In genomic region chr22:36344106-36344827, GRCh38 we compare ENCODE assay signal across 9 cellular contexts. TPM values are rescaled to one million over a fixed set of nuclear protein-coding genes. Genes with fewer than 3 reads are reported as not detected.
DNase-seq lines count a peak whose midpoint lies in the region; ATAC-seq, FAIRE-seq and TF ChIP-seq lines count a peak whose summit lies in the region.
"Had no signal": no experiment of that assay in that cellular context is flagged by ENCODE, and none has a peak within 500 bp of the region (broad histone marks: within the 10 kb centered on the region; RNA-seq: fewer than 3 reads in every experiment).

No MANE protein-coding gene starts in this region.

- no peak overlapping the region; the same call in 1 of the 2 replicates for H2BK15ac ChIP-seq in H9 (ENCODE audit: low read depth, low read length)

- H3K4me2 ChIP-seq in H9 (ENCODE audit: insufficient read depth, insufficient read length, low read length) (no peak overlapping the region), keratinocyte (ENCODE audit: control insufficient read depth, extremely low read depth, insufficient read depth, low read depth, low read length) (peak overlapping the region; percentile 19), OCI-LY7 (ENCODE audit: low read length) (no peak overlapping the region)

- no peak overlapping the region; a peak in 1 of 5 replicates for H3K4me3 Mint-ChIP-seq in H9
- H3K4me3 Mint-ChIP-seq in activated T-helper 2 cell treated with anti-CD3 and anti-CD28 coated beads, Interferon-gamma antibody, Interleukin-2, Interleukin-4, amounts not matched to agents 10 μg/mL and 5 μg/mL and 100 μg/mL, durations not matched to agents 14 hours and 24 hours and 36 hours (ENCODE audit: low read depth): peak overlapping the region; percentile 72

- no peak overlapping the region for H3K4me3 ChIP-seq in keratinocyte (ENCODE audit: control insufficient read depth in 2 of 3, extremely low read depth in 1 of 3, insufficient read depth in 2 of 3, low read depth in 1 of 3, low read length in 3 of 3)
- no peak overlapping the region for H3K4me3 ChIP-seq in OCI-LY7 (ENCODE audit: low read depth, low read length, poor library complexity, severe bottlenecking)

- peaks cover 21 to 33% of the 10 kb centered on the region in 2 experiments for H3K4me1 Mint-ChIP-seq in H9
- H3K4me1 Mint-ChIP-seq in activated T-helper 2 cell treated with anti-CD3 and anti-CD28 coated beads, Interferon-gamma antibody, Interleukin-2, Interleukin-4, amounts not matched to agents 10 μg/mL and 5 μg/mL and 100 μg/mL, durations not matched to agents 14 hours and 24 hours and 36 hours (ENCODE audit: low read depth): peaks cover 65% of the 10 kb centered on the region

- peaks cover 5% of the 10 kb centered on the region for H3K79me1 ChIP-seq in H9 (ENCODE audit: insufficient read depth, low read depth, low read length, poor library complexity, severe bottlenecking)

- no peaks in the 10 kb centered on the region for H3K9me3 Mint-ChIP-seq in H9
- H3K9me3 Mint-ChIP-seq in activated T-helper 2 cell treated with anti-CD3 and anti-CD28 coated beads, Interferon-gamma antibody, Interleukin-2, Interleukin-4, amounts not matched to agents 10 μg/mL and 5 μg/mL and 100 μg/mL, durations not matched to agents 14 hours and 24 hours and 36 hours: no peaks in the 10 kb centered on the region

- H3K27me3 ChIP-seq in H9 (ENCODE audit: insufficient read depth, low read length) (no peaks in the 10 kb centered on the region), keratinocyte (ENCODE audit: control insufficient read depth, extremely low read depth, insufficient read depth, low read length) (no peaks in the 10 kb centered on the region)

- H3K4me1 ChIP-seq in H9 (ENCODE audit: insufficient read depth, low read length): no peaks in the 10 kb centered on the region; the same call in 1 of the 2 replicates
- peaks cover 46% of the 10 kb centered on the region for H3K4me1 ChIP-seq in keratinocyte (ENCODE audit: control insufficient read depth, extremely low read depth, insufficient read depth, low read length)
- no peaks in the 10 kb centered on the region for H3K4me1 ChIP-seq in OCI-LY7 (ENCODE audit: insufficient read depth, low read length, poor library complexity, severe bottlenecking)

- H3K36me3 Mint-ChIP-seq in H9 (ENCODE audit: insufficient read depth in 1 of 3, low read depth in 3 of 3): peaks cover 40 to 80% (median 49%) of the 10 kb centered on the region in 3 experiments
- peaks cover 78% of the 10 kb centered on the region for H3K36me3 Mint-ChIP-seq in activated T-helper 2 cell treated with anti-CD3 and anti-CD28 coated beads, Interferon-gamma antibody, Interleukin-2, Interleukin-4, amounts not matched to agents 10 μg/mL and 5 μg/mL and 100 μg/mL, durations not matched to agents 14 hours and 24 hours and 36 hours (ENCODE audit: low read depth)

- H3K27ac ChIP-seq in H9 (ENCODE audit: insufficient read length, low read depth, low read length) (no peak overlapping the region), keratinocyte (ENCODE audit: control insufficient read depth, insufficient read depth, low read length) (peak overlapping the region; percentile 33), OCI-LY7 (ENCODE audit: low read depth, low read length, poor library complexity, severe bottlenecking) (no peak overlapping the region)

- H2BK120ac ChIP-seq in H9 (ENCODE audit: low read depth, low read length, poor library complexity, severe bottlenecking): no peak overlapping the region

- no peak overlapping the region for H3K14ac ChIP-seq in H9 (ENCODE audit: insufficient read depth, low read length)

- CTCF ChIA-PET in OCI-LY7 (lab: Charles Lee; ENCODE audit: unreplicated experiment): no interaction called here

- no peaks in the 10 kb centered on the region for H3K27me3 Mint-ChIP-seq in H9 (ENCODE audit: low read depth)
- no peaks in the 10 kb centered on the region for H3K27me3 Mint-ChIP-seq in activated T-helper 2 cell treated with anti-CD3 and anti-CD28 coated beads, Interferon-gamma antibody, Interleukin-2, Interleukin-4, amounts not matched to agents 10 μg/mL and 5 μg/mL and 100 μg/mL, durations not matched to agents 14 hours and 24 hours and 36 hours (ENCODE audit: low read depth)

- H3K79me2 ChIP-seq in H9 (ENCODE audit: insufficient read depth, low read length): peaks cover 11% of the 10 kb centered on the region; the same call in 1 of the 2 replicates
- H3K79me2 ChIP-seq in keratinocyte (ENCODE audit: control insufficient read depth, insufficient read depth, low read length): peaks cover 96% of the 10 kb centered on the region
- H3K79me2 ChIP-seq in OCI-LY7 (ENCODE audit: insufficient read depth, low read depth, low read length): peaks cover 40% of the 10 kb centered on the region

- TF ChIP-seq CTCF in H9 (conservative IDR thresholded peaks at IDR 0.05) (no peak), keratinocyte (optimal IDR thresholded peaks at IDR 0.05 in 1 of 3, IDR thresholded peaks at IDR 0.05 in 1 of 3, conservative IDR thresholded peaks at IDR 0.05 in 1 of 3; ENCODE audit: extremely low read depth in 1 of 3, insufficient read depth in 2 of 3, low read length in 3 of 3) (no peak), OCI-LY7 (conservative IDR thresholded peaks at IDR 0.05; ENCODE audit: low read length) (no peak)

- H3K36me3 ChIP-seq in keratinocyte (ENCODE audit: control insufficient read depth in 2 of 2, extremely low read depth in 1 of 2, insufficient read depth in 2 of 2, low read length in 2 of 2): peaks cover 58 to 69% of the 10 kb centered on the region in 2 experiments
- H3K36me3 ChIP-seq in OCI-LY7 (ENCODE audit: insufficient read depth, low read length): peaks cover 87% of the 10 kb centered on the region

- peak overlapping the region; percentile 43 to 77 (median 76); a peak in 6 of 7 replicates for H3K27ac Mint-ChIP-seq in H9
- H3K27ac Mint-ChIP-seq in activated T-helper 2 cell treated with anti-CD3 and anti-CD28 coated beads, Interferon-gamma antibody, Interleukin-2, Interleukin-4, amounts not matched to agents 10 μg/mL and 5 μg/mL and 100 μg/mL, durations not matched to agents 14 hours and 24 hours and 36 hours: peak overlapping the region; percentile 97

- H3K9me1 ChIP-seq in keratinocyte (ENCODE audit: control insufficient read depth, extremely low read depth, insufficient read depth, low read length): peaks cover 3% of the 10 kb centered on the region

- H2BK5ac ChIP-seq in H9 (ENCODE audit: insufficient read length, low read length): no peak overlapping the region

- DNase-seq in H9: no peak
- no peak for DNase-seq in activated T-helper 2 cell treated with anti-CD3 and anti-CD28 coated beads, Interferon-gamma antibody, Interleukin-2, Interleukin-4, amounts not matched to agents 10 μg/mL and 5 μg/mL and 100 μg/mL, durations not matched to agents 14 hours and 24 hours and 36 hours (ENCODE audit: low spot score)
- no peak for DNase-seq in keratinocyte (ENCODE audit: low read depth, low spot score)
- DNase-seq in stimulated activated CD4-positive, alpha-beta T cell treated with anti-CD3 and anti-CD28 coated beads, Interleukin-4, amount 100 ng/mL, for 24 hours: peak; percentile 79
- no peak for DNase-seq in KG1 (lab: John Stamatoyannopoulos, UW)
- DNase-seq in OCI-LY7 (ENCODE audit: low spot score): no peak

- no peak overlapping the region for H2BK20ac ChIP-seq in H9 (ENCODE audit: low read depth, low read length, poor library complexity, severe bottlenecking)

- no peak for ATAC-seq in HG02885 (IDR thresholded peaks at IDR 0.05; ENCODE audit: poor library complexity, unreplicated experiment)
- no peak for ATAC-seq in GM18868 (IDR thresholded peaks at IDR 0.05; ENCODE audit: unreplicated experiment)

- H4K20me1 ChIP-seq in H9 (ENCODE audit: control insufficient read depth, insufficient read depth, insufficient read length) (no peaks in the 10 kb centered on the region), keratinocyte (ENCODE audit: control insufficient read depth, extremely low read depth, insufficient read depth, low read length) (peaks cover 76% of the 10 kb centered on the region), OCI-LY7 (ENCODE audit: insufficient read depth, low read length) (peaks cover 6% of the 10 kb centered on the region; the same call in 1 of the 2 replicates)

- H4K5ac ChIP-seq in H9 (ENCODE audit: insufficient read length, low read depth, low read length): no peak overlapping the region

- POLR2A ChIA-PET in OCI-LY7 (lab: Charles Lee): no interaction called here

- no peak overlapping the region for H2BK12ac ChIP-seq in H9 (ENCODE audit: insufficient read length, low read depth, low read length)

- no TSS peak for BruUV-seq in OCI-LY7 (replicated peaks; lab: Mats Ljungman, UMichigan)

- H3T11ph ChIP-seq in H9 (ENCODE audit: low read length): no peak overlapping the region

- no peak overlapping the region for H3K18ac ChIP-seq in H9 (ENCODE audit: insufficient read length, low read depth, low read length)

- H3K9ac ChIP-seq in H9 (ENCODE audit: extremely low read depth, insufficient read length, low read length): no peak overlapping the region
- no peak overlapping the region for H3K9ac ChIP-seq in keratinocyte (ENCODE audit: control insufficient read depth, extremely low read depth, insufficient read depth, low read length)

- no peak overlapping the region for H2AFZ ChIP-seq in H9 (ENCODE audit: low read length)
- no peak overlapping the region for H2AFZ ChIP-seq in keratinocyte (ENCODE audit: control insufficient read depth, low read length)
- no peak overlapping the region for H2AFZ ChIP-seq in OCI-LY7 (ENCODE audit: low read length)

- H3K9me2 ChIP-seq in OCI-LY7 (ENCODE audit: insufficient read depth, low read length): no peaks in the 10 kb centered on the region

- intact Hi-C loops in activated T-helper 2 cell treated with anti-CD3 and anti-CD28 coated beads, Interferon-gamma antibody, Interleukin-2, Interleukin-4, amounts not matched to agents 10 μg/mL and 5 μg/mL and 100 μg/mL, durations not matched to agents 14 hours and 24 hours and 36 hours (cut with micrococcal nuclease): loop anchor here (1.0 kb wide), 3 partner anchors 10 to 25 kb away; no protein-coding TSS in a partner anchor
- intact Hi-C loops in OCI-LY7 (cut with micrococcal nuclease; ENCODE audit: unreplicated experiment): no loop called here

- no peak overlapping the region for H3K23ac ChIP-seq in H9 (ENCODE audit: insufficient read length, low read depth, low read length)

- dilution Hi-C loops in keratinocyte (cut with MboI; ENCODE audit: extremely low pct_ligation_motif_present, low sequenced_read_pairs): no loop called here

- no peaks in the 10 kb centered on the region for H3K23me2 ChIP-seq in H9 (ENCODE audit: insufficient read length, low read depth, low read length, poor library complexity, severe bottlenecking)

- no CpG with 5 or more reads among the region's 23 CpGs for WGBS in H9 (ENCODE audit: extremely low coverage, insufficient read length, low lambda C conversion rate)

- no peak overlapping the region for H3K4ac ChIP-seq in H9 (ENCODE audit: low read depth, low read length)

- H2AK5ac ChIP-seq in H9 (ENCODE audit: insufficient read length, low read length): no peak overlapping the region

- H3K9me3 ChIP-seq in H9 (ENCODE audit: control insufficient read depth, low read depth, low read length) (no peaks in the 10 kb centered on the region), keratinocyte (ENCODE audit: control insufficient read depth, low read depth, low read length) (no peaks in the 10 kb centered on the region), OCI-LY7 (ENCODE audit: low read length) (no peaks in the 10 kb centered on the region)

- no peak overlapping the region for H4K8ac ChIP-seq in H9 (replicated peaks; ENCODE audit: insufficient read length, low read depth, low read length)

- FAIRE-seq in keratinocyte (lab: Jason Lieb, UNC): peak; percentile 76
- FAIRE-seq: RCC 7860 had no signal

- H4K91ac ChIP-seq in H9 (ENCODE audit: insufficient read length, low read depth, low read length): no peak overlapping the region

- no peak overlapping the region for H3K56ac ChIP-seq in H9 (ENCODE audit: insufficient read length, low read depth, low read length)

RNA-seq across cellular contexts. Expression of gene MYH9, which starts 43.5 kb away (rescaled TPM):
- total RNA-seq in H9 (2021) (243 and 266 TPM in 2 replicates), OCI-LY7 (2022) (213 and 223 TPM in 2 replicates)
- 619 and 645 TPM in 2 replicates for total RNA-seq in activated T-helper 2 cell treated with anti-CD3 and anti-CD28 coated beads, Interferon-gamma antibody, Interleukin-2, Interleukin-4, amounts not matched to agents 10 μg/mL and 5 μg/mL and 100 μg/mL, durations not matched to agents 14 hours and 24 hours and 36 hours
- 277 to 489 TPM (median 351 TPM) in 3 replicates for polyA plus RNA-seq in keratinocyte
- polyA plus RNA-seq in keratinocyte (2011; ENCODE audit: low read depth): 526 TPM
- polyA plus RNA-seq in keratinocyte (2011; cell fraction: cytosol; rRNA removed): 357 and 388 TPM in 2 replicates
- 864 and 995 TPM in 2 replicates for polyA plus RNA-seq in keratinocyte (2011; cell fraction: nucleus; rRNA removed)
- polyA plus RNA-seq in keratinocyte (2012; ENCODE audit: low replicate concordance): 168 and 903 TPM in 2 replicates
- polyA minus RNA-seq in keratinocyte: 752 to 1,882 TPM (median 1,066 TPM) in 3 replicates
- polyA minus RNA-seq in keratinocyte (2011; cell fraction: cytosol; rRNA and poly(A)+ RNA removed): 461 TPM
- polyA minus RNA-seq in keratinocyte (2011; cell fraction: nucleus; rRNA and poly(A)+ RNA removed): 623 and 1,627 TPM in 2 replicates
- total RNA-seq in OCI-LY7 (2014; rRNA removed; shearing (Covaris generic)): 112 and 133 TPM in 2 replicates
